In the genomic region with DNA sequence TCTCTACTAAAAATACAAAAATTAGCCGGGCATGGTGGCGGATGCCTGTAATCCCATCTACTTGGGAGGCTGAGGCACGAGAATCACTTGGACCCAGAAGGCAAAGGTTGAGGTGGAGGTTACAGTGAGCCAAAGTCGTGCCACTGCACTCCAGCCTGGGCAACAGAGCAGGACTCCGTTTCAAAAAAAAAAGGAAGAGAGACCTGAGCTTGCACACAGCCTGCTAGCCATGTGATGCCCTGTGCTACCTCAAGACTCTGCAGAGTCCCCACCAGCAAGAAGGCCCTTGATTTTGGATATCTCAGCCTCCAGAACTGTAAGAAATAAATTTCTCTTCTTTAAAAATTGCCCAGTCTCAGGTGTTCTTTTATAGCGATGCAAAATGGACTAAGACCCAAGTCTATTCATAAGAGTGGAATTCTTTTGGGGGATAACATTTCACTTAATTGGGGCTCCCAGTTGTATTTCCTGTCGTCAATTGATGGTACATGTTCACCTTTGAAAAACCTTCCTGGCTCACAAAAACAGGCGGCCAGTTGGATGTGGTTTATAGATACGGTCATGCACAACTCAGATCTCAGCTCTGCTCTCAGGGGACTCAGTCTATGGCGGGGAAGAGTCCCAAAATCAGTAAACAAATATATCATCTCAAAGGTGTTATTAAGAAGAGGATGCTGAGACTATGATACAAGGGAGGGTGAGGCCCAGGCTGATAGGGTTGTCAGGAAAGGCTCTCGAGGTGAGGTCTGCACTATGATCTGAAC, we compare ENCODE assay signal across 15 cellular contexts. TPM values are rescaled to one million over a fixed set of nuclear protein-coding genes. Genes with fewer than 3 reads are reported as not detected.
DNase-seq lines count a peak whose midpoint lies in the region; ATAC-seq and TF ChIP-seq lines count a peak whose summit lies in the region.
"Had no signal": no experiment of that assay in that cellular context is flagged by ENCODE, and none has a peak within 500 bp of the region (broad histone marks: within the 10 kb centered on the region; RNA-seq: fewer than 3 reads in every experiment).

No MANE protein-coding gene starts in this region.

- H3K4me3 Mint-ChIP-seq in natural killer cell (peak overlapping the region; percentile 40), brain (peak overlapping the region; percentile 52 to 69 (median 63))
- no peak overlapping the region for H3K4me3 Mint-ChIP-seq in natural killer cell treated with Interleukin-12 subunit alpha and Interleukin-12 subunit beta and Interleukin-15 and Interleukin-18, amount 100 ng/mL, for 72 hours
- H3K4me3 Mint-ChIP-seq in stimulated activated naive B cell treated with anti-CD40 and anti-IgM and Interleukin-4, amounts not matched to agents 10 μg/mL and 1 μg/mL and 100 μg/mL, for 72 hours, result peak overlapping the region; percentile 9 to 60

- no peak overlapping the region for H3K4me3 ChIP-seq in WERI-Rb-1 (ENCODE audit: low read depth, low read length)
- H3K4me3 ChIP-seq: transverse colon had no signal

- H3K9me3 Mint-ChIP-seq in natural killer cell (no peaks in the 10 kb centered on the region), brain (no peaks in the 10 kb centered on the region)
- no peaks in the 10 kb centered on the region for H3K9me3 Mint-ChIP-seq in natural killer cell treated with Interleukin-12 subunit alpha and Interleukin-12 subunit beta and Interleukin-15 and Interleukin-18, amount 100 ng/mL, for 72 hours
- H3K9me3 Mint-ChIP-seq in stimulated activated naive B cell treated with anti-CD40 and anti-IgM and Interleukin-4, amounts not matched to agents 10 μg/mL and 1 μg/mL and 100 μg/mL, for 72 hours, result no peaks in the 10 kb centered on the region

- POLR2A ChIA-PET in RWPE1 (lab: Yijun Ruan, JAX; ENCODE audit: low non-redundant PET), result interaction anchor here (0.6 kb wide), 3 partner anchors 16 to 677 kb away, joined by 3 to 6 read pairs (median 3); no protein-coding TSS in a partner anchor

- ATAC-seq in natural killer cell (no peak), GM21423 (IDR thresholded peaks at IDR 0.05; ENCODE audit: unreplicated experiment) (no peak), HG02938 (IDR thresholded peaks at IDR 0.05; ENCODE audit: unreplicated experiment) (no peak)
- no peak for ATAC-seq in natural killer cell treated with Interleukin-12 subunit alpha and Interleukin-12 subunit beta and Interleukin-15 and Interleukin-18, amount 100 ng/mL, for 72 hours
- peak; percentile 31 to 36 for ATAC-seq in stimulated activated naive B cell treated with anti-CD40 and anti-IgM and Interleukin-4, amounts not matched to agents 10 μg/mL and 1 μg/mL and 100 μg/mL, for 72 hours (replicated peaks)

- H3K36me3 Mint-ChIP-seq in natural killer cell (no peaks in the 10 kb centered on the region), brain (peaks cover 20% of the 10 kb centered on the region)
- no peaks in the 10 kb centered on the region for H3K36me3 Mint-ChIP-seq in natural killer cell treated with Interleukin-12 subunit alpha and Interleukin-12 subunit beta and Interleukin-15 and Interleukin-18, amount 100 ng/mL, for 72 hours
- peaks cover 19 to 23% of the 10 kb centered on the region in 2 donors for H3K36me3 Mint-ChIP-seq in stimulated activated naive B cell treated with anti-CD40 and anti-IgM and Interleukin-4, amounts not matched to agents 10 μg/mL and 1 μg/mL and 100 μg/mL, for 72 hours

- H3K36me3 ChIP-seq in WERI-Rb-1, result peaks cover 28% of the 10 kb centered on the region

- H3K4me1 Mint-ChIP-seq in natural killer cell (peaks cover 28 to 31% of the 10 kb centered on the region in 2 donors), brain (peaks cover 41% of the 10 kb centered on the region)
- H3K4me1 Mint-ChIP-seq in natural killer cell treated with Interleukin-12 subunit alpha and Interleukin-12 subunit beta and Interleukin-15 and Interleukin-18, amount 100 ng/mL, for 72 hours (ENCODE audit: low read depth in 2 of 2), result peaks cover 23 to 26% of the 10 kb centered on the region in 2 donors
- H3K4me1 Mint-ChIP-seq in stimulated activated naive B cell treated with anti-CD40 and anti-IgM and Interleukin-4, amounts not matched to agents 10 μg/mL and 1 μg/mL and 100 μg/mL, for 72 hours, result peaks cover 20 to 56% of the 10 kb centered on the region in 2 donors

- H3K27ac Mint-ChIP-seq in natural killer cell (peak overlapping the region; percentile 21 to 40), brain (peak overlapping the region in 4 of 5 experiments; percentile 30 to 87 (median 44))
- H3K27ac Mint-ChIP-seq in natural killer cell treated with Interleukin-12 subunit alpha and Interleukin-12 subunit beta and Interleukin-15 and Interleukin-18, amount 100 ng/mL, for 72 hours, result peak overlapping the region in 1 of 2 donors; percentile 17
- H3K27ac Mint-ChIP-seq in stimulated activated naive B cell treated with anti-CD40 and anti-IgM and Interleukin-4, amounts not matched to agents 10 μg/mL and 1 μg/mL and 100 μg/mL, for 72 hours, result peak overlapping the region; percentile 81

- no peaks in the 10 kb centered on the region for H3K27me3 Mint-ChIP-seq in natural killer cell (ENCODE audit: low read depth in 2 of 2)
- H3K27me3 Mint-ChIP-seq in natural killer cell treated with Interleukin-12 subunit alpha and Interleukin-12 subunit beta and Interleukin-15 and Interleukin-18, amount 100 ng/mL, for 72 hours, result no peaks in the 10 kb centered on the region
- H3K27me3 Mint-ChIP-seq in brain, result peaks cover 3% of the 10 kb centered on the region
- H3K27me3 Mint-ChIP-seq in stimulated activated naive B cell treated with anti-CD40 and anti-IgM and Interleukin-4, amounts not matched to agents 10 μg/mL and 1 μg/mL and 100 μg/mL, for 72 hours, result no peaks in the 10 kb centered on the region

- TF ChIP-seq CTCF in natural killer cell (IDR thresholded peaks at IDR 0.05), result no peak
- TF ChIP-seq CTCF in RWPE1 (conservative IDR thresholded peaks at IDR 0.05; ENCODE audit: low read depth), result no peak
- TF ChIP-seq CTCF in brain (conservative IDR thresholded peaks at IDR 0.05), result no peak
- no peak for TF ChIP-seq CTCF in WERI-Rb-1 (IDR thresholded peaks at IDR 0.05; ENCODE audit: low read depth, low read length)

- intact Hi-C loops in natural killer cell (cut with micrococcal nuclease), result no loop called here

- H3K27me3 ChIP-seq in WERI-Rb-1 (ENCODE audit: insufficient read depth, low read depth, severe bottlenecking), result no peaks in the 10 kb centered on the region
- H3K27me3 ChIP-seq: transverse colon had no signal

- no peaks in the 10 kb centered on the region for H3K9me3 ChIP-seq in WERI-Rb-1 (ENCODE audit: severe bottlenecking)
- H3K9me3 ChIP-seq: SK-N-SH, transverse colon had no signal

- CTCF ChIA-PET in RWPE1 (lab: Yijun Ruan, JAX), result interaction anchor here (0.6 kb wide), 1 partner anchor 97 kb away, joined by 4 read pairs; no protein-coding TSS in a partner anchor

- no peak for DNase-seq in natural killer cell
- DNase-seq in natural killer cell treated with Interleukin-12 subunit alpha and Interleukin-12 subunit beta and Interleukin-15 and Interleukin-18, amount 100 ng/mL, for 72 hours (ENCODE audit: low spot score), result no peak
- DNase-seq in RWPE1 (ENCODE audit: low spot score), result no peak
- DNase-seq in stimulated activated naive B cell treated with anti-CD40 and anti-IgM and Interleukin-4, amounts not matched to agents 10 μg/mL and 1 μg/mL and 100 μg/mL, for 72 hours, result no peak
- no peak for DNase-seq in WERI-Rb-1
- DNase-seq: NCI-H1105; NCI-H226; SK-N-SH; stimulated activated CD4-positive, alpha-beta T cell treated with anti-CD3 and anti-CD28 coated beads, Interleukin-1b, Interleukin-23, amount 100 ng/mL, for 48 hours; transverse colon had no signal

- H3K27ac ChIP-seq in RWPE1 (peak overlapping the region; percentile 36), WERI-Rb-1 (no peak overlapping the region)
- H3K27ac ChIP-seq: transverse colon had no signal

RNA-seq across cellular contexts. Expression of a gene that starts 2.4 kb away (rescaled TPM):
- 10 to 100 TPM; 46.5 to 70.8 (median 68.2) TPM for total RNA-seq in natural killer cell
- total RNA-seq in natural killer cell treated with Interleukin-12 subunit alpha and Interleukin-12 subunit beta and Interleukin-15 and Interleukin-18, amount 100 ng/mL, for 72 hours, result 10 to 100 TPM; 64.1 to 93.0 TPM
- polyA plus RNA-seq in brain (ENCODE audit: insufficient read depth, low read depth, low replicate concordance), result 32.9 TPM

RNA-seq across cellular contexts. Expression of a gene that starts 27.6 kb away (rescaled TPM):
- 10 to 100 TPM; 53.2 to 55.5 (median 54.2) TPM for total RNA-seq in natural killer cell
- total RNA-seq in natural killer cell treated with Interleukin-12 subunit alpha and Interleukin-12 subunit beta and Interleukin-15 and Interleukin-18, amount 100 ng/mL, for 72 hours, result 10 to 100 TPM; 52.2 to 71.5 TPM
- polyA plus RNA-seq in brain (ENCODE audit: insufficient read depth, low read depth, low replicate concordance), result 25.9 TPM

RNA-seq across cellular contexts. Expression of a gene that starts 48.5 kb away (rescaled TPM):
- total RNA-seq in natural killer cell, result 1 to 10 TPM; 1.2 to 2.8 (median 1.4) TPM
- 1 to 10 TPM; 3.3 to 7.5 TPM for total RNA-seq in natural killer cell treated with Interleukin-12 subunit alpha and Interleukin-12 subunit beta and Interleukin-15 and Interleukin-18, amount 100 ng/mL, for 72 hours
- polyA plus RNA-seq in brain (ENCODE audit: insufficient read depth, low read depth, low replicate concordance), result 3.2 TPM

RNA-seq across cellular contexts. Expression of a gene that starts 48.7 kb away (rescaled TPM):
- total RNA-seq in natural killer cell, result not detected
- not detected for total RNA-seq in natural killer cell treated with Interleukin-12 subunit alpha and Interleukin-12 subunit beta and Interleukin-15 and Interleukin-18, amount 100 ng/mL, for 72 hours
- polyA plus RNA-seq in brain (ENCODE audit: insufficient read depth, low read depth, low replicate concordance), result not detected
- total RNA-seq: epithelial cell of proximal tubule, transverse colon had no signal
- polyA plus RNA-seq: keratinocyte, SK-N-SH had no signal

Comparison
In these comparisons a context has a peak if more than half of its experiments do, and no peak if none do; other contexts are left out.
1. ATAC-seq: peak in stimulated activated naive B cell treated with anti-CD40 and anti-IgM and Interleukin-4, amounts not matched to agents 10 μg/mL and 1 μg/mL and 100 μg/mL, for 72 hours (2 of 2); none in natural killer cell (0 of 3), natural killer cell treated with Interleukin-12 subunit alpha and Interleukin-12 subunit beta and Interleukin-15 and Interleukin-18, amount 100 ng/mL, for 72 hours (0 of 2), GM21423 (single experiment) and HG02938 (single experiment).